8 cellular contexts compared by ENCODE assay signal in genomic region chr3:179603831-179604230, GRCh38. TPM values are rescaled to one million over a fixed set of nuclear protein-coding genes. Genes with fewer than 3 reads are reported as not detected.
DNase-seq lines count a peak whose midpoint lies in the region; ATAC-seq, FAIRE-seq and TF ChIP-seq lines count a peak whose summit lies in the region.

No MANE protein-coding gene starts in this region.

- no peaks in the 10 kb centered on the region for H3K9me3 Mint-ChIP-seq in HFFc6

- peaks cover 10% of the 10 kb centered on the region for H3K4me1 ChIP-seq in mesenchymal stem cell (ENCODE audit: control insufficient read depth, insufficient read depth, low read depth, low read length)

- no peak overlapping the region for H2AK5ac ChIP-seq in mesenchymal stem cell (ENCODE audit: low read length, severe bottlenecking)

- no peak overlapping the region for H3K14ac ChIP-seq in mesenchymal stem cell (ENCODE audit: low read length in 2 of 2)

- H3K4ac ChIP-seq in mesenchymal stem cell (ENCODE audit: low read depth in 1 of 2, low read length in 2 of 2): no peak overlapping the region

- no peak for TF ChIP-seq CTCF in HFFc6 (IDR thresholded peaks at IDR 0.05)
- TF ChIP-seq CTCF in brain microvascular endothelial cell (IDR thresholded peaks at IDR 0.05; ENCODE audit: low read depth, low read length, missing control alignments): no peak

- peaks cover 52% of the 10 kb centered on the region for H3K4me1 Mint-ChIP-seq in HFFc6 (ENCODE audit: low read depth)

- peaks cover 6% of the 10 kb centered on the region; the same call in 1 of the 2 replicates for H3K27me3 Mint-ChIP-seq in HFFc6 (ENCODE audit: insufficient read depth)

- in situ Hi-C loops in brain microvascular endothelial cell (cut with HindIII; ENCODE audit: low pct_ligation_motif_present, low sequenced_read_pairs): no loop called here

- no peak overlapping the region for H4K8ac ChIP-seq in mesenchymal stem cell (ENCODE audit: low read length)

- DNase-seq in HFFc6 (no peak), brain microvascular endothelial cell (no peak), mesenchymal stem cell (no peak), NAMALWA (ENCODE audit: low spot score) (no peak), HPDE6-E6E7 (ENCODE audit: extremely low spot score) (no peak)
- no peak for DNase-seq in stimulated activated CD4-positive, alpha-beta T cell treated with anti-CD3 and anti-CD28 coated beads, Interleukin-4, amount 100 ng/mL, for 1 hour

- peak overlapping the region; percentile 91 for H3K27ac ChIP-seq in brain microvascular endothelial cell
- H3K27ac ChIP-seq in mesenchymal stem cell (ENCODE audit: low read length, poor library complexity, severe bottlenecking): no peak overlapping the region

- H3K9me3 ChIP-seq in mesenchymal stem cell (ENCODE audit: control insufficient read depth, low read length): no peaks in the 10 kb centered on the region

- no peak overlapping the region for H2BK5ac ChIP-seq in mesenchymal stem cell (ENCODE audit: low read depth, low read length, poor library complexity, severe bottlenecking)

- H3K9ac ChIP-seq in mesenchymal stem cell (ENCODE audit: low read length): peak overlapping the region; percentile 99

- ATAC-seq in HG03457 (IDR thresholded peaks at IDR 0.05; ENCODE audit: unreplicated experiment): no peak

- H3K4me3 ChIP-seq in brain microvascular endothelial cell (ENCODE audit: low read depth, low read length) (peak overlapping the region; percentile 98), mesenchymal stem cell (ENCODE audit: insufficient read depth in 1 of 2, low read depth in 1 of 2, low read length in 2 of 2) (peak overlapping the region in 1 of 2 experiments; percentile 92)

- no peak overlapping the region for H2BK12ac ChIP-seq in mesenchymal stem cell (ENCODE audit: low read length in 2 of 2)

- H3K27me3 ChIP-seq in brain microvascular endothelial cell (replicated peaks) (no peaks in the 10 kb centered on the region), mesenchymal stem cell (ENCODE audit: control insufficient read depth in 1 of 2, insufficient read depth in 1 of 2, low read length in 2 of 2) (no peaks in the 10 kb centered on the region)

- no peak overlapping the region for H3K18ac ChIP-seq in mesenchymal stem cell (ENCODE audit: low read depth in 1 of 2, low read length in 2 of 2)

- H3K79me1 ChIP-seq in mesenchymal stem cell (replicated peaks; ENCODE audit: low read length, poor library complexity, severe bottlenecking): peaks cover 15% of the 10 kb centered on the region

- peak overlapping the region; percentile 98 for H3K27ac Mint-ChIP-seq in HFFc6

- WGBS in mesenchymal stem cell: 10% methylated on average over 2 of the region's 3 CpGs

- H2AFZ ChIP-seq in mesenchymal stem cell (ENCODE audit: low read depth, low read length): no peak overlapping the region

- H2BK120ac ChIP-seq in mesenchymal stem cell (ENCODE audit: low read depth, low read length): no peak overlapping the region

- H3K4me2 ChIP-seq in mesenchymal stem cell (ENCODE audit: low read length, poor library complexity, severe bottlenecking): no peak overlapping the region

- peak; percentile 11 for FAIRE-seq in A204.1 (lab: Jason Lieb, UNC)

- peaks cover 31% of the 10 kb centered on the region for H3K36me3 Mint-ChIP-seq in HFFc6 (ENCODE audit: low read depth)

- no peak overlapping the region for H3K23ac ChIP-seq in mesenchymal stem cell (ENCODE audit: low read length in 2 of 2)

- H3K36me3 ChIP-seq in brain microvascular endothelial cell (replicated peaks): peaks cover 23% of the 10 kb centered on the region
- peaks cover 18 to 51% of the 10 kb centered on the region in 2 experiments for H3K36me3 ChIP-seq in mesenchymal stem cell (ENCODE audit: control insufficient read depth in 1 of 2, insufficient read depth in 2 of 2, low read depth in 1 of 2, low read length in 2 of 2)

- no peak overlapping the region for H4K91ac ChIP-seq in mesenchymal stem cell (ENCODE audit: low read length)

- H2BK15ac ChIP-seq in mesenchymal stem cell (ENCODE audit: low read depth, poor library complexity, severe bottlenecking): no peak overlapping the region

- H3K4me3 Mint-ChIP-seq in HFFc6: peak overlapping the region; percentile 98

RNA-seq across cellular contexts. Expression of gene MRPL47, which starts 0.6 kb away (rescaled TPM):
- 10 to 100 TPM; 49.4 to 59.7 (median 56.0) TPM for total RNA-seq in HFFc6 (2021; fragmentation: NEBNext Ultra II Directional; extraction: Animal tissue kit (Norgen Biotek cat#: 25700))
- polyA plus RNA-seq in mesenchymal stem cell (2013, experiment 1 of 2): 82.8 TPM
- 83.1 TPM for polyA plus RNA-seq in mesenchymal stem cell (2013, experiment 2 of 2)

RNA-seq across cellular contexts. Expression of gene NDUFB5, which starts 0.8 kb away (rescaled TPM):
- 100 to 1,000 TPM in 4 of 6 experiments, 10 to 100 TPM in 2; 91.3 to 114 (median 102) TPM for total RNA-seq in HFFc6 (2021; fragmentation: NEBNext Ultra II Directional; extraction: Animal tissue kit (Norgen Biotek cat#: 25700))
- 80.4 TPM for polyA plus RNA-seq in mesenchymal stem cell (2013, experiment 1 of 2)
- 85.2 TPM for polyA plus RNA-seq in mesenchymal stem cell (2013, experiment 2 of 2)

RNA-seq across cellular contexts. Expression of gene ACTL6A, which starts 41.1 kb away (rescaled TPM):
- 10 to 100 TPM; 39.6 to 64.6 (median 59.4) TPM for total RNA-seq in HFFc6 (2021; fragmentation: NEBNext Ultra II Directional; extraction: Animal tissue kit (Norgen Biotek cat#: 25700))
- polyA plus RNA-seq in mesenchymal stem cell (2013, experiment 1 of 2): 24.3 TPM
- polyA plus RNA-seq in mesenchymal stem cell (2013, experiment 2 of 2): 27.2 TPM

RNA-seq across cellular contexts. Expression of gene USP13, which starts 49.0 kb away (rescaled TPM):
- total RNA-seq in HFFc6 (2021; fragmentation: NEBNext Ultra II Directional; extraction: Animal tissue kit (Norgen Biotek cat#: 25700)): 10 to 100 TPM; 17.1 to 25.0 (median 21.5) TPM
- 7.2 TPM for polyA plus RNA-seq in mesenchymal stem cell (2013, experiment 1 of 2)
- 7.0 TPM for polyA plus RNA-seq in mesenchymal stem cell (2013, experiment 2 of 2)
